ENCODE assay signal across 20 cellular contexts in genomic region chr6:109788687-109789086, GRCh38.
DNase-seq lines count a peak whose midpoint lies in the region; ATAC-seq and TF ChIP-seq lines count a peak whose summit lies in the region.
"Had no signal": no experiment of that assay in that cellular context is flagged by ENCODE, and none has a peak within 500 bp of the region (broad histone marks: within the 10 kb centered on the region; RNA-seq: fewer than 3 reads in every experiment).

No MANE protein-coding gene starts in this region.

- H3K4me3 ChIP-seq in gastroesophageal sphincter = no peak overlapping the region
- H3K4me3 ChIP-seq: BLaER1 treated with 17β-estradiol and CSF1 and Interleukin-3, amounts not matched to agents 10 nM and 100 nM; GM23338; PC-9; SJCRH30 had no signal

- TF ChIP-seq EP300 in gastroesophageal sphincter (IDR thresholded peaks at IDR 0.05) = no peak

- no peak for ATAC-seq in WTC11
- ATAC-seq in gastroesophageal sphincter = peak; percentile 41
- ATAC-seq in HG02610 (IDR thresholded peaks at IDR 0.05; ENCODE audit: unreplicated experiment) = no peak
- no peak for ATAC-seq in HG03159 (IDR thresholded peaks at IDR 0.05; ENCODE audit: unreplicated experiment)
- ATAC-seq: GM23338, Right ventricle myocardium inferior had no signal

- H3K27me3 Mint-ChIP-seq in WTC11 (ENCODE audit: low read depth) (no peaks in the 10 kb centered on the region), glutamatergic neuron (ENCODE audit: unreplicated experiment) (no peaks in the 10 kb centered on the region)
- H3K27me3 Mint-ChIP-seq: CD4-positive, alpha-beta T cell had no signal

- H3K4me3 Mint-ChIP-seq in WTC11 (no peak overlapping the region), glutamatergic neuron (ENCODE audit: unreplicated experiment) (no peak overlapping the region)
- H3K4me3 Mint-ChIP-seq: CD4-positive, alpha-beta T cell; GM23338; H9 had no signal

- CTCF ChIA-PET in WTC11 (lab: Charles Lee) = interaction anchor here (1.7 kb wide), 1 partner anchor 251 kb away, joined by 10 read pairs; no protein-coding TSS in a partner anchor

- H3K36me3 ChIP-seq in gastroesophageal sphincter = peaks cover 0 to 41% of the 10 kb centered on the region in 2 donors
- H3K36me3 ChIP-seq: SJCRH30 had no signal

- H3K9me3 ChIP-seq in gastroesophageal sphincter = no peaks in the 10 kb centered on the region
- H3K9me3 ChIP-seq: SJCRH30 had no signal

- H3K27me3 ChIP-seq in gastroesophageal sphincter = no peaks in the 10 kb centered on the region
- H3K27me3 ChIP-seq: BLaER1 treated with 17β-estradiol and CSF1 and Interleukin-3, amounts not matched to agents 10 nM and 100 nM; SJCRH30 had no signal

- no peak for TF ChIP-seq POLR2A in gastroesophageal sphincter (IDR thresholded peaks at IDR 0.05)

- H3K27ac Mint-ChIP-seq in WTC11 = peak overlapping the region; percentile 34; the same call in 1 of the 2 replicates
- no peak overlapping the region for H3K27ac Mint-ChIP-seq in glutamatergic neuron (ENCODE audit: unreplicated experiment)
- H3K27ac Mint-ChIP-seq: CD4-positive, alpha-beta T cell; GM23338; H9 had no signal

- H3K27ac ChIP-seq in gastroesophageal sphincter = no peak overlapping the region
- H3K27ac ChIP-seq: BLaER1 treated with 17β-estradiol and CSF1 and Interleukin-3, amounts not matched to agents 10 nM and 100 nM; PC-9; SJCRH30 had no signal

- H3K4me1 Mint-ChIP-seq in WTC11 (peaks cover 28% of the 10 kb centered on the region), glutamatergic neuron (ENCODE audit: low read depth, unreplicated experiment) (no peaks in the 10 kb centered on the region)

- POLR2A ChIA-PET in WTC11 (lab: Charles Lee) = no interaction called here

- H3K36me3 Mint-ChIP-seq in WTC11 = peaks cover 12% of the 10 kb centered on the region
- no peaks in the 10 kb centered on the region for H3K36me3 Mint-ChIP-seq in glutamatergic neuron (ENCODE audit: unreplicated experiment)

- 54 to 81% methylated on average over 3 of the region's 3 CpGs for WGBS in gastroesophageal sphincter (ENCODE audit: low coverage in 1 of 2), 2 donors

- TF ChIP-seq CTCF in WTC11 (IDR thresholded peaks at IDR 0.05) = no peak
- no peak for TF ChIP-seq CTCF in gastroesophageal sphincter (IDR thresholded peaks at IDR 0.05)
- no peak for TF ChIP-seq CTCF in glutamatergic neuron (IDR thresholded peaks at IDR 0.05; ENCODE audit: partially characterized antibody, unreplicated experiment)

- H3K9me3 Mint-ChIP-seq in WTC11 = no peaks in the 10 kb centered on the region
- no peaks in the 10 kb centered on the region for H3K9me3 Mint-ChIP-seq in glutamatergic neuron (ENCODE audit: unreplicated experiment)
- H3K9me3 Mint-ChIP-seq: CD4-positive, alpha-beta T cell; GM23338; H9 had no signal

- DNase-seq in AG20443 (ENCODE audit: low spot score) (peak; percentile 45), WTC11 (ENCODE audit: low spot score) (no peak), astrocyte of the hippocampus (ENCODE audit: low read depth, low spot score) (peak; percentile 86), glutamatergic neuron (no peak)
- DNase-seq: AML-193; CD4-positive, alpha-beta T cell; H9; KBM-7; NCI-H1694; NCI-H2029 treated with DMSO at 0.1 percent for 48 hours; NCI-H2227 treated with DMSO at 0.1 percent for 48 hours; NCI-H526 treated with DMSO at 0.1 percent for 48 hours; PC-9; SJCRH30 had no signal

- H3K4me1 ChIP-seq in gastroesophageal sphincter = peaks cover 0 to 8% (median 0%) of the 10 kb centered on the region in 3 donors

TF ChIP-seq in WTC11, 78 proteins besides CTCF, POLR2A, EP300 and RAD21 (continues in another document):
- TF ChIP-seq ATF2 (CRISPR knock-in tag; IDR thresholded peaks at IDR 0.05; ENCODE audit: borderline replicate concordance, low read depth) (no peak), NR3C1 (CRISPR knock-in tag; conservative IDR thresholded peaks at IDR 0.05; ENCODE audit: low read depth) (no peak), ZNF219 (CRISPR knock-in tag; IDR thresholded peaks at IDR 0.05; ENCODE audit: borderline replicate concordance) (no peak), ZNF671 (CRISPR knock-in tag; IDR thresholded peaks at IDR 0.05) (no peak), NFATC4 (CRISPR knock-in tag; IDR thresholded peaks at IDR 0.05) (no peak), MXD4 (CRISPR knock-in tag; IDR thresholded peaks at IDR 0.05; ENCODE audit: borderline replicate concordance) (no peak), PRRX2 (CRISPR knock-in tag; IDR thresholded peaks at IDR 0.05) (no peak)
- TF ChIP-seq, protein P1, sequence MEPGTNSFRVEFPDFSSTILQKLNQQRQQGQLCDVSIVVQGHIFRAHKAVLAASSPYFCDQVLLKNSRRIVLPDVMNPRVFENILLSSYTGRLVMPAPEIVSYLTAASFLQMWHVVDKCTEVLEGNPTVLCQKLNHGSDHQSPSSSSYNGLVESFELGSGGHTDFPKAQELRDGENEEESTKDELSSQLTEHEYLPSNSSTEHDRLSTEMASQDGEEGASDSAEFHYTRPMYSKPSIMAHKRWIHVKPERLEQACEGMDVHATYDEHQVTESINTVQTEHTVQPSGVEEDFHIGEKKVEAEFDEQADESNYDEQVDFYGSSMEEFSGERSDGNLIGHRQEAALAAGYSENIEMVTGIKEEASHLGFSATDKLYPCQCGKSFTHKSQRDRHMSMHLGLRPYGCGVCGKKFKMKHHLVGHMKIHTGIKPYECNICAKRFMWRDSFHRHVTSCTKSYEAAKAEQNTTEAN (CRISPR knock-in tag; IDR thresholded peaks at IDR 0.05) = no peak
- TF ChIP-seq, protein P2, sequence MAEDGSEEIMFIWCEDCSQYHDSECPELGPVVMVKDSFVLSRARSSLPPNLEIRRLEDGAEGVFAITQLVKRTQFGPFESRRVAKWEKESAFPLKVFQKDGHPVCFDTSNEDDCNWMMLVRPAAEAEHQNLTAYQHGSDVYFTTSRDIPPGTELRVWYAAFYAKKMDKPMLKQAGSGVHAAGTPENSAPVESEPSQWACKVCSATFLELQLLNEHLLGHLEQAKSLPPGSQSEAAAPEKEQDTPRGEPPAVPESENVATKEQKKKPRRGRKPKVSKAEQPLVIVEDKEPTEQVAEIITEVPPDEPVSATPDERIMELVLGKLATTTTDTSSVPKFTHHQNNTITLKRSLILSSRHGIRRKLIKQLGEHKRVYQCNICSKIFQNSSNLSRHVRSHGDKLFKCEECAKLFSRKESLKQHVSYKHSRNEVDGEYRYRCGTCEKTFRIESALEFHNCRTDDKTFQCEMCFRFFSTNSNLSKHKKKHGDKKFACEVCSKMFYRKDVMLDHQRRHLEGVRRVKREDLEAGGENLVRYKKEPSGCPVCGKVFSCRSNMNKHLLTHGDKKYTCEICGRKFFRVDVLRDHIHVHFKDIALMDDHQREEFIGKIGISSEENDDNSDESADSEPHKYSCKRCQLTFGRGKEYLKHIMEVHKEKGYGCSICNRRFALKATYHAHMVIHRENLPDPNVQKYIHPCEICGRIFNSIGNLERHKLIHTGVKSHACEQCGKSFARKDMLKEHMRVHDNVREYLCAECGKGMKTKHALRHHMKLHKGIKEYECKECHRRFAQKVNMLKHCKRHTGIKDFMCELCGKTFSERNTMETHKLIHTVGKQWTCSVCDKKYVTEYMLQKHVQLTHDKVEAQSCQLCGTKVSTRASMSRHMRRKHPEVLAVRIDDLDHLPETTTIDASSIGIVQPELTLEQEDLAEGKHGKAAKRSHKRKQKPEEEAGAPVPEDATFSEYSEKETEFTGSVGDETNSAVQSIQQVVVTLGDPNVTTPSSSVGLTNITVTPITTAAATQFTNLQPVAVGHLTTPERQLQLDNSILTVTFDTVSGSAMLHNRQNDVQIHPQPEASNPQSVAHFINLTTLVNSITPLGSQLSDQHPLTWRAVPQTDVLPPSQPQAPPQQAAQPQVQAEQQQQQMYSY (CRISPR knock-in tag; IDR thresholded peaks at IDR 0.05) = no peak
- TF ChIP-seq, protein P3, sequence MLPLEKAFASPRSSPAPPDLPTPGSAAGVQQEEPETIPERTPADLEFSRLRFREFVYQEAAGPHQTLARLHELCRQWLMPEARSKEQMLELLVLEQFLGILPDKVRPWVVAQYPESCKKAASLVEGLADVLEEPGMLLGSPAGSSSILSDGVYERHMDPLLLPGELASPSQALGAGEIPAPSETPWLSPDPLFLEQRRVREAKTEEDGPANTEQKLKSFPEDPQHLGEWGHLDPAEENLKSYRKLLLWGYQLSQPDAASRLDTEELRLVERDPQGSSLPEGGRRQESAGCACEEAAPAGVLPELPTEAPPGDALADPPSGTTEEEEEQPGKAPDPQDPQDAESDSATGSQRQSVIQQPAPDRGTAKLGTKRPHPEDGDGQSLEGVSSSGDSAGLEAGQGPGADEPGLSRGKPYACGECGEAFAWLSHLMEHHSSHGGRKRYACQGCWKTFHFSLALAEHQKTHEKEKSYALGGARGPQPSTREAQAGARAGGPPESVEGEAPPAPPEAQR (CRISPR knock-in tag; IDR thresholded peaks at IDR 0.05) = no peak

Comparison
In these comparisons a context has a peak if more than half of its experiments do, and no peak if none do; other contexts are left out.
1. DNase-seq: peak in AG20443 (single experiment) and astrocyte of the hippocampus (single experiment); none in WTC11 (single experiment) and glutamatergic neuron (single experiment).